ENCODE assay signal across 1 cellular context in the genomic region with DNA sequence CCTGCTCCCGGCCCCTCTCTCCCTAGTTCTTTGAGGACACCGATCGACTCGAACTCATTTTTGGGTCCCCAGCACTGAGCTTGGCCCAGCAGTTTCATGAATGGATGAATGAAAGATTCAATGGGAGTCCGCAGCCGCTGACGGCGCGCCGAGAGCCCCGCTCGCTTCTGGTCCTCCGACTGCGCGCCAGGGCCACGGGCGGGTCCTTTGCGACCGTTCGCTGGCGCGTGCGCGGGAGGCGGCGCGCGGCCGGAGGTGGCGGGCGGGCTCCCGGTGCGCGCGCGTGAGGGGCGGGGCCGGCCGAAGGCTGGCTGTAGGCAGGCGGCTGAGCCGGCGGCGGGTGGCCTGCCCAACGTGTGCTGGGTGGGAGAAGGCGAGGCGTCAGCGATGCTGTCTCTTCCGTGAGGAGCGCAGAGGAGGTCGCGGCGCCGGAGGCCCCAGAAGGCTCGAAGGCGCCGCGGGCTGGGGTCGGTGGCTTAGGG.
A peak's percentile ranks its signal among the peaks of the same experiment; 100 is the strongest.
TF ChIP-seq lines count a peak whose summit lies in the region.

MAST2 (plus strand) TSS at position 314 of the 482 bp plus-strand sequence. CDS start 284 bp downstream, outside the sequence.

TF ChIP-seq in HepG2, 621 proteins besides CTCF, POLR2A, EP300 and RAD21 (continued from another document):
- TF ChIP-seq TFDP2 (CRISPR knock-in tag; IDR thresholded peaks at IDR 0.05) = peak; percentile 63
- TF ChIP-seq ZNF235 (CRISPR knock-in tag; IDR thresholded peaks at IDR 0.05; ENCODE audit: borderline replicate concordance) = no peak
- TF ChIP-seq PCBP1 (IDR thresholded peaks at IDR 0.05; ENCODE audit: borderline replicate concordance, low read depth, low read length) = no peak
- peak; percentile 9 for TF ChIP-seq SAP130 (CRISPR knock-in tag; IDR thresholded peaks at IDR 0.05; ENCODE audit: low read depth)
- peak; percentile 39; the same call in 1 of the 2 replicates for TF ChIP-seq TMF1 (CRISPR knock-in tag; IDR thresholded peaks at IDR 0.05; ENCODE audit: low read depth)
- TF ChIP-seq ARNT2 (CRISPR knock-in tag; IDR thresholded peaks at IDR 0.05; ENCODE audit: low read depth) = 0 out of 2 replicates have a peak, but pooled peaks have one; percentile 27
- no peak for TF ChIP-seq ZNF253 (CRISPR knock-in tag; IDR thresholded peaks at IDR 0.05; ENCODE audit: borderline replicate concordance)
- no peak for TF ChIP-seq HIVEP1 (CRISPR knock-in tag; IDR thresholded peaks at IDR 0.05)
- 0 out of 2 replicates have a peak, but pooled peaks have one; percentile 52 for TF ChIP-seq CCDC6 (CRISPR knock-in tag; IDR thresholded peaks at IDR 0.05)
- no peak for TF ChIP-seq ZMYM3 (CRISPR knock-in tag; IDR thresholded peaks at IDR 0.05)
- no peak for TF ChIP-seq SRSF1 (optimal IDR thresholded peaks at IDR 0.05; ENCODE audit: low read depth, low read length)
- 0 out of 2 replicates have a peak, but pooled peaks have one; percentile 38 for TF ChIP-seq ZNF431 (CRISPR knock-in tag; IDR thresholded peaks at IDR 0.05; ENCODE audit: borderline replicate concordance, low read depth)
- TF ChIP-seq HNRNPLL (IDR thresholded peaks at IDR 0.05; ENCODE audit: low read depth, low read length, poor library complexity, severe bottlenecking) = peak; percentile 79
- peak; percentile 19; the same call in 1 of the 2 replicates for TF ChIP-seq BHLHE40 (IDR thresholded peaks at IDR 0.05; ENCODE audit: low read length)
- TF ChIP-seq ZFX (CRISPR knock-in tag; IDR thresholded peaks at IDR 0.05; ENCODE audit: low read depth) = peak; percentile 53
- TF ChIP-seq HNF4A (CRISPR knock-in tag; IDR thresholded peaks at IDR 0.05) = no peak
- TF ChIP-seq, protein P1, sequence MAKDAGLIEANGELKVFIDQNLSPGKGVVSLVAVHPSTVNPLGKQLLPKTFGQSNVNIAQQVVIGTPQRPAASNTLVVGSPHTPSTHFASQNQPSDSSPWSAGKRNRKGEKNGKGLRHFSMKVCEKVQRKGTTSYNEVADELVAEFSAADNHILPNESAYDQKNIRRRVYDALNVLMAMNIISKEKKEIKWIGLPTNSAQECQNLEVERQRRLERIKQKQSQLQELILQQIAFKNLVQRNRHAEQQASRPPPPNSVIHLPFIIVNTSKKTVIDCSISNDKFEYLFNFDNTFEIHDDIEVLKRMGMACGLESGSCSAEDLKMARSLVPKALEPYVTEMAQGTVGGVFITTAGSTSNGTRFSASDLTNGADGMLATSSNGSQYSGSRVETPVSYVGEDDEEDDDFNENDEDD (CRISPR knock-in tag; IDR thresholded peaks at IDR 0.05; ENCODE audit: borderline replicate concordance) = peak; percentile 75; the same call in 1 of the 2 replicates
- TF ChIP-seq ZNF768 (CRISPR knock-in tag; IDR thresholded peaks at IDR 0.05) = 0 out of 2 replicates have a peak, but pooled peaks have one; percentile 11
- TF ChIP-seq SKI (IDR thresholded peaks at IDR 0.05; ENCODE audit: partially characterized antibody) = peak; percentile 38
- peak; percentile 72 for TF ChIP-seq RBFOX2 (IDR thresholded peaks at IDR 0.05; ENCODE audit: low read depth, low read length)
- TF ChIP-seq, protein P2, sequence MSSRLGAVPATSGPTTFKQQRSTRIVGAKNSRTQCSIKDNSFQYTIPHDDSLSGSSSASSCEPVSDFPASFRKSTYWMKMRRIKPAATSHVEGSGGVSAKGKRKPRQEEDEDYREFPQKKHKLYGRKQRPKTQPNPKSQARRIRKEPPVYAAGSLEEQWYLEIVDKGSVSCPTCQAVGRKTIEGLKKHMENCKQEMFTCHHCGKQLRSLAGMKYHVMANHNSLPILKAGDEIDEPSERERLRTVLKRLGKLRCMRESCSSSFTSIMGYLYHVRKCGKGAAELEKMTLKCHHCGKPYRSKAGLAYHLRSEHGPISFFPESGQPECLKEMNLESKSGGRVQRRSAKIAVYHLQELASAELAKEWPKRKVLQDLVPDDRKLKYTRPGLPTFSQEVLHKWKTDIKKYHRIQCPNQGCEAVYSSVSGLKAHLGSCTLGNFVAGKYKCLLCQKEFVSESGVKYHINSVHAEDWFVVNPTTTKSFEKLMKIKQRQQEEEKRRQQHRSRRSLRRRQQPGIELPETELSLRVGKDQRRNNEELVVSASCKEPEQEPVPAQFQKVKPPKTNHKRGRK (CRISPR knock-in tag; IDR thresholded peaks at IDR 0.05) = no peak
- peak; percentile 51 for TF ChIP-seq POLR2AphosphoS5 (IDR thresholded peaks at IDR 0.05; ENCODE audit: low read depth, low read length)
- TF ChIP-seq, protein P3, sequence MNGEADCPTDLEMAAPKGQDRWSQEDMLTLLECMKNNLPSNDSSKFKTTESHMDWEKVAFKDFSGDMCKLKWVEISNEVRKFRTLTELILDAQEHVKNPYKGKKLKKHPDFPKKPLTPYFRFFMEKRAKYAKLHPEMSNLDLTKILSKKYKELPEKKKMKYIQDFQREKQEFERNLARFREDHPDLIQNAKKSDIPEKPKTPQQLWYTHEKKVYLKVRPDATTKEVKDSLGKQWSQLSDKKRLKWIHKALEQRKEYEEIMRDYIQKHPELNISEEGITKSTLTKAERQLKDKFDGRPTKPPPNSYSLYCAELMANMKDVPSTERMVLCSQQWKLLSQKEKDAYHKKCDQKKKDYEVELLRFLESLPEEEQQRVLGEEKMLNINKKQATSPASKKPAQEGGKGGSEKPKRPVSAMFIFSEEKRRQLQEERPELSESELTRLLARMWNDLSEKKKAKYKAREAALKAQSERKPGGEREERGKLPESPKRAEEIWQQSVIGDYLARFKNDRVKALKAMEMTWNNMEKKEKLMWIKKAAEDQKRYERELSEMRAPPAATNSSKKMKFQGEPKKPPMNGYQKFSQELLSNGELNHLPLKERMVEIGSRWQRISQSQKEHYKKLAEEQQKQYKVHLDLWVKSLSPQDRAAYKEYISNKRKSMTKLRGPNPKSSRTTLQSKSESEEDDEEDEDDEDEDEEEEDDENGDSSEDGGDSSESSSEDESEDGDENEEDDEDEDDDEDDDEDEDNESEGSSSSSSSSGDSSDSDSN (CRISPR knock-in tag; IDR thresholded peaks at IDR 0.05) = peak; percentile 35; the same call in 1 of the 2 replicates
- no peak for TF ChIP-seq JARID2 (CRISPR knock-in tag; IDR thresholded peaks at IDR 0.05; ENCODE audit: insufficient replicate concordance)
